In genomic region chr5:168227973-168228615, GRCh38 we compare ENCODE assay signal across 8 cellular contexts.
DNase-seq lines count a peak whose midpoint lies in the region; ATAC-seq and TF ChIP-seq lines count a peak whose summit lies in the region.

No MANE protein-coding gene starts in this region.

- intact Hi-C loops in CD4-positive, alpha-beta memory T cell (cut with micrococcal nuclease): no loop called here
- intact Hi-C loops in ascending aorta (cut with DNase I): no loop called here

- H3K27ac ChIP-seq in CD4-positive, alpha-beta memory T cell (ENCODE audit: low read depth, low read length): no peak overlapping the region
- H3K27ac ChIP-seq in smooth muscle cell (ENCODE audit: low read depth) (no peak overlapping the region), ascending aorta (no peak overlapping the region)

- H3K27me3 ChIP-seq in CD4-positive, alpha-beta memory T cell (ENCODE audit: insufficient read depth, low read length): no peaks in the 10 kb centered on the region
- H3K27me3 ChIP-seq in smooth muscle cell (ENCODE audit: low read depth) (no peaks in the 10 kb centered on the region), ascending aorta (no peaks in the 10 kb centered on the region)

- peaks cover 0 to 23% (median 16%) of the 10 kb centered on the region in 4 donors for H3K4me1 Mint-ChIP-seq in CD4-positive, alpha-beta memory T cell
- peaks cover 21% of the 10 kb centered on the region for H3K4me1 Mint-ChIP-seq in activated T-helper 17 cell treated with anti-CD3 and anti-CD28 coated beads, Interleukin-2, amount 50 U/mL, for 72 hours

- ATAC-seq in GM19438 (IDR thresholded peaks at IDR 0.05; ENCODE audit: low read depth, unreplicated experiment) (peak; percentile 100), HG03108 (IDR thresholded peaks at IDR 0.05; ENCODE audit: unreplicated experiment) (peak; percentile 100)
- peak; percentile 92 for ATAC-seq in activated T-helper 17 cell treated with anti-CD3 and anti-CD28 coated beads, Interleukin-2, amount 50 U/mL, for 72 hours (replicated peaks)

- H3K4me2 ChIP-seq in smooth muscle cell: no peak overlapping the region

- WGBS in smooth muscle cell (ENCODE audit: low lambda C conversion rate): 84% methylated on average over 9 of the region's 9 CpGs

- no peaks in the 10 kb centered on the region for H3K9me3 Mint-ChIP-seq in CD4-positive, alpha-beta memory T cell
- peaks cover 5% of the 10 kb centered on the region for H3K9me3 Mint-ChIP-seq in activated T-helper 17 cell treated with anti-CD3 and anti-CD28 coated beads, Interleukin-2, amount 50 U/mL, for 72 hours

- peaks cover 3 to 8% of the 10 kb centered on the region in 2 donors for H3K27me3 Mint-ChIP-seq in CD4-positive, alpha-beta memory T cell
- peaks cover 35% of the 10 kb centered on the region for H3K27me3 Mint-ChIP-seq in activated T-helper 17 cell treated with anti-CD3 and anti-CD28 coated beads, Interleukin-2, amount 50 U/mL, for 72 hours

- H3K36me3 ChIP-seq in CD4-positive, alpha-beta memory T cell (ENCODE audit: insufficient read depth, low read length): no peaks in the 10 kb centered on the region
- no peaks in the 10 kb centered on the region for H3K36me3 ChIP-seq in smooth muscle cell (ENCODE audit: low read depth)
- H3K36me3 ChIP-seq in ascending aorta: no peaks in the 10 kb centered on the region

- H3K36me3 Mint-ChIP-seq in CD4-positive, alpha-beta memory T cell: no peaks in the 10 kb centered on the region
- no peaks in the 10 kb centered on the region for H3K36me3 Mint-ChIP-seq in activated T-helper 17 cell treated with anti-CD3 and anti-CD28 coated beads, Interleukin-2, amount 50 U/mL, for 72 hours (ENCODE audit: low read depth)

- CTCF ChIA-PET in CD4-positive, alpha-beta memory T cell (lab: Charles Lee; ENCODE audit: partially characterized antibody): interaction anchor here (1.4 to 1.7 kb wide), 2 partner anchors 9 to 11 kb away, joined by 4 to 22 read pairs; no protein-coding TSS in a partner anchor

- peak overlapping the region in 5 of 7 donors; percentile 25 to 72 (median 55) for H3K27ac Mint-ChIP-seq in CD4-positive, alpha-beta memory T cell
- peak overlapping the region; percentile 90 for H3K27ac Mint-ChIP-seq in activated T-helper 17 cell treated with anti-CD3 and anti-CD28 coated beads, Interleukin-2, amount 50 U/mL, for 72 hours

- no peaks in the 10 kb centered on the region for H3K9me3 ChIP-seq in CD4-positive, alpha-beta memory T cell (ENCODE audit: control insufficient read depth in 1 of 2, low read length in 2 of 2)
- H3K9me3 ChIP-seq in smooth muscle cell (replicated peaks; ENCODE audit: low read depth): no peaks in the 10 kb centered on the region
- no peaks in the 10 kb centered on the region for H3K9me3 ChIP-seq in ascending aorta

- TF ChIP-seq CTCF in smooth muscle cell (IDR thresholded peaks at IDR 0.05; ENCODE audit: borderline replicate concordance, insufficient read depth, poor library complexity, severe bottlenecking): no peak
- TF ChIP-seq CTCF in ascending aorta (IDR thresholded peaks at IDR 0.05): no peak

- H4K20me1 ChIP-seq in smooth muscle cell (ENCODE audit: low read depth): no peaks in the 10 kb centered on the region

- no peak overlapping the region for H2AFZ ChIP-seq in smooth muscle cell (ENCODE audit: low read depth)

- peaks cover 12% of the 10 kb centered on the region for H3K4me1 ChIP-seq in CD4-positive, alpha-beta memory T cell (ENCODE audit: insufficient read depth, low read length)
- H3K4me1 ChIP-seq in smooth muscle cell (ENCODE audit: low read depth): no peaks in the 10 kb centered on the region
- H3K4me1 ChIP-seq in ascending aorta: no peaks in the 10 kb centered on the region

- POLR2A ChIA-PET in CD4-positive, alpha-beta memory T cell (lab: Charles Lee; ENCODE audit: partially characterized antibody): interaction anchor here (1.1 kb wide), 2 partner anchors 8 to 352 kb away, joined by 3 to 6 read pairs; partner anchors contain the start of gene PANK3

- H3K4me3 ChIP-seq in CD4-positive, alpha-beta memory T cell (ENCODE audit: low read length in 2 of 2): peak overlapping the region in 1 of 2 donors; percentile 22
- no peak overlapping the region for H3K4me3 ChIP-seq in smooth muscle cell
- H3K4me3 ChIP-seq in ascending aorta: no peak overlapping the region

- no peak overlapping the region for H3K9ac ChIP-seq in smooth muscle cell (ENCODE audit: low read depth)

- H3K4me3 Mint-ChIP-seq in CD4-positive, alpha-beta memory T cell: peak overlapping the region in 6 of 8 donors; percentile 42 to 76 (median 70)
- peak overlapping the region; percentile 72 for H3K4me3 Mint-ChIP-seq in activated T-helper 17 cell treated with anti-CD3 and anti-CD28 coated beads, Interleukin-2, amount 50 U/mL, for 72 hours

- H3F3A ChIP-seq in smooth muscle cell (ENCODE audit: low read depth): no peaks in the 10 kb centered on the region

- peak; percentile 6 to 61 (median 47) for DNase-seq in CD4-positive, alpha-beta memory T cell
- DNase-seq in smooth muscle cell (lab: John Stamatoyannopoulos, UW; ENCODE audit: unreplicated experiment) (no peak), COR-L47 (lab: John Stamatoyannopoulos, UW) (no peak), nucleus accumbens (lab: John Stamatoyannopoulos, UW) (no peak), ascending aorta (ENCODE audit: low spot score in 2 of 2) (no peak)

- no peaks in the 10 kb centered on the region for H3K79me2 ChIP-seq in smooth muscle cell (ENCODE audit: low read depth)

Comparison
In these comparisons a context has a peak if more than half of its experiments do, and no peak if none do; other contexts are left out.
1. DNase-seq: peak in CD4-positive, alpha-beta memory T cell (5 of 5); none in smooth muscle cell (single experiment), COR-L47 (single experiment), nucleus accumbens (0 of 56) and ascending aorta (0 of 2).
2. Peak in every context shown above with its lines, with median percentiles within 50 percentile points of each other: ATAC-seq.